ENCODE assay signal across 1 cellular context in the genomic region with DNA sequence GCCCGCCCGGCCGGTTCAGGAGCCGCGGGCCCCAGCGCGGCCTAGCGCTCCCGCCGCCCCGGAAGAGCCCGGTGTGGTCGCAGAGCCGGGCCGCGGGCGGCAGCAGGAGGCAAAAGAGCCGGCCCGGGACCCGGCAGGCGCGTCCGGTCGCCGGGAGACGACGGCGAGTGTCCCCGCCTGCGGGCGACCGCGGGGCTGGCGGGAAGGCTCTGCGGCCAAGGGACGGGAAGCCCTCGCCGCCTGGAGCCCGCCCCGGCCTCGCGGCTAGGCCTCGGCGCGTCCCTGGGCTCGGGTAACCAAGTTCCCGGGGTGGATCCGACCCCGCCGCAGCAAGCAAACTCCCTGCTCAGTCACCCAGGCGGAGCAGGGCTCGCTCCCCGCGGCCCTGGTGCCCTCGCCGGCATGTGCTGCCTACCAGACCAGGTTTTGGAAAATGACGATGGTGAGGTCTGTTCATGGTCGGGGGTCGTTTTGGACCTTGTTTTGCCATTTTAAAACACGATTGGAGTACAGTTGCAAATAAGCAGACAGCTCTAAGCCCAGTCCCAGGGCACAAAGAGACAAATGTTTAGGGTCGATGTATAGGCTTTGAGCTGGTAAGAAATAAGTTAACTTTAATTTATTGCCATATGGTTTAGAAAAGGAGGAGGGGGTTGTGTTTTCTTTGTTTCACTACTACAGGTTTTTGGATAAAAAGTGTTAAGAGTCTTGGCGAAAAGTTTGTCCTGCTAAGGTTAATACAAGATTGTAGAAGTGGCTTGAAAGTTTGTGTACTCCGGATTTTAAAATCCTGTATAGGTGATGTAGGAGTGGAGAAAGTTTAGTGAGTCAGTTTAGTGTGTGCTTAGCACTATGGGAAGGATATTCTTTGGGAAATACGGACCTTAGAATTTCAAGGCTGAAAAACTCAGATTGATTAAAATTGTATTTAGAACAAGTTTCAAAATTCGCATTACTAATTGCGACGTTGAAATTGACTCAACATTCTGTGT.
TF ChIP-seq lines count a peak whose summit lies in the region.

No MANE protein-coding gene starts in this region.

TF ChIP-seq in HepG2, 621 proteins besides CTCF, POLR2A, EP300 and RAD21 (continued from another document and continues in another):
- TF ChIP-seq ZKSCAN5 (CRISPR knock-in tag; IDR thresholded peaks at IDR 0.05), result no peak
- TF ChIP-seq GFI1 (CRISPR knock-in tag; IDR thresholded peaks at IDR 0.05; ENCODE audit: borderline replicate concordance), result no peak
- TF ChIP-seq, protein P1, sequence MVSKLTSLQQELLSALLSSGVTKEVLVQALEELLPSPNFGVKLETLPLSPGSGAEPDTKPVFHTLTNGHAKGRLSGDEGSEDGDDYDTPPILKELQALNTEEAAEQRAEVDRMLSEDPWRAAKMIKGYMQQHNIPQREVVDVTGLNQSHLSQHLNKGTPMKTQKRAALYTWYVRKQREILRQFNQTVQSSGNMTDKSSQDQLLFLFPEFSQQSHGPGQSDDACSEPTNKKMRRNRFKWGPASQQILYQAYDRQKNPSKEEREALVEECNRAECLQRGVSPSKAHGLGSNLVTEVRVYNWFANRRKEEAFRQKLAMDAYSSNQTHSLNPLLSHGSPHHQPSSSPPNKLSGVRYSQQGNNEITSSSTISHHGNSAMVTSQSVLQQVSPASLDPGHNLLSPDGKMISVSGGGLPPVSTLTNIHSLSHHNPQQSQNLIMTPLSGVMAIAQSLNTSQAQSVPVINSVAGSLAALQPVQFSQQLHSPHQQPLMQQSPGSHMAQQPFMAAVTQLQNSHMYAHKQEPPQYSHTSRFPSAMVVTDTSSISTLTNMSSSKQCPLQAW (CRISPR knock-in tag; IDR thresholded peaks at IDR 0.05), result no peak
- TF ChIP-seq ZNF44 (CRISPR knock-in tag; IDR thresholded peaks at IDR 0.05), result no peak
- TF ChIP-seq ZNF317 (CRISPR knock-in tag; IDR thresholded peaks at IDR 0.05), result no peak
- TF ChIP-seq, protein P2, sequence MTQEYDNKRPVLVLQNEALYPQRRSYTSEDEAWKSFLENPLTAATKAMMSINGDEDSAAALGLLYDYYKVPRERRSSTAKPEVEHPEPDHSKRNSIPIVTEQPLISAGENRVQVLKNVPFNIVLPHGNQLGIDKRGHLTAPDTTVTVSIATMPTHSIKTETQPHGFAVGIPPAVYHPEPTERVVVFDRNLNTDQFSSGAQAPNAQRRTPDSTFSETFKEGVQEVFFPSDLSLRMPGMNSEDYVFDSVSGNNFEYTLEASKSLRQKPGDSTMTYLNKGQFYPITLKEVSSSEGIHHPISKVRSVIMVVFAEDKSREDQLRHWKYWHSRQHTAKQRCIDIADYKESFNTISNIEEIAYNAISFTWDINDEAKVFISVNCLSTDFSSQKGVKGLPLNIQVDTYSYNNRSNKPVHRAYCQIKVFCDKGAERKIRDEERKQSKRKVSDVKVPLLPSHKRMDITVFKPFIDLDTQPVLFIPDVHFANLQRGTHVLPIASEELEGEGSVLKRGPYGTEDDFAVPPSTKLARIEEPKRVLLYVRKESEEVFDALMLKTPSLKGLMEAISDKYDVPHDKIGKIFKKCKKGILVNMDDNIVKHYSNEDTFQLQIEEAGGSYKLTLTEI (CRISPR knock-in tag; conservative IDR thresholded peaks at IDR 0.05), result no peak
- no peak for TF ChIP-seq ZNF34 (CRISPR knock-in tag; IDR thresholded peaks at IDR 0.05; ENCODE audit: borderline replicate concordance)
- TF ChIP-seq NR2F2 (IDR thresholded peaks at IDR 0.05; ENCODE audit: borderline replicate concordance, low read depth), result no peak
- TF ChIP-seq HOXD1 (CRISPR knock-in tag; IDR thresholded peaks at IDR 0.05), result peak; percentile 2; the same call in 1 of the 2 replicates
- no peak for TF ChIP-seq ZNF552 (CRISPR knock-in tag; IDR thresholded peaks at IDR 0.05; ENCODE audit: borderline replicate concordance)
- TF ChIP-seq PAWR (CRISPR knock-in tag; IDR thresholded peaks at IDR 0.05; ENCODE audit: borderline replicate concordance), result no peak
- no peak for TF ChIP-seq ZFYVE20 (CRISPR knock-in tag; IDR thresholded peaks at IDR 0.05; ENCODE audit: borderline replicate concordance, low read depth)
- no peak for TF ChIP-seq SNRNP70 (IDR thresholded peaks at IDR 0.05; ENCODE audit: low read depth, low read length)
- TF ChIP-seq CAMTA2 (CRISPR knock-in tag; IDR thresholded peaks at IDR 0.05; ENCODE audit: borderline replicate concordance), result no peak
- no peak for TF ChIP-seq HDAC2 (CRISPR knock-in tag; IDR thresholded peaks at IDR 0.05)
- TF ChIP-seq, protein P3, sequence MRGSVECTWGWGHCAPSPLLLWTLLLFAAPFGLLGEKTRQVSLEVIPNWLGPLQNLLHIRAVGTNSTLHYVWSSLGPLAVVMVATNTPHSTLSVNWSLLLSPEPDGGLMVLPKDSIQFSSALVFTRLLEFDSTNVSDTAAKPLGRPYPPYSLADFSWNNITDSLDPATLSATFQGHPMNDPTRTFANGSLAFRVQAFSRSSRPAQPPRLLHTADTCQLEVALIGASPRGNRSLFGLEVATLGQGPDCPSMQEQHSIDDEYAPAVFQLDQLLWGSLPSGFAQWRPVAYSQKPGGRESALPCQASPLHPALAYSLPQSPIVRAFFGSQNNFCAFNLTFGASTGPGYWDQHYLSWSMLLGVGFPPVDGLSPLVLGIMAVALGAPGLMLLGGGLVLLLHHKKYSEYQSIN (CRISPR knock-in tag; IDR thresholded peaks at IDR 0.05; ENCODE audit: borderline replicate concordance), result no peak
- TF ChIP-seq ZNF672 (CRISPR knock-in tag; IDR thresholded peaks at IDR 0.05), result no peak
- TF ChIP-seq, protein P4, sequence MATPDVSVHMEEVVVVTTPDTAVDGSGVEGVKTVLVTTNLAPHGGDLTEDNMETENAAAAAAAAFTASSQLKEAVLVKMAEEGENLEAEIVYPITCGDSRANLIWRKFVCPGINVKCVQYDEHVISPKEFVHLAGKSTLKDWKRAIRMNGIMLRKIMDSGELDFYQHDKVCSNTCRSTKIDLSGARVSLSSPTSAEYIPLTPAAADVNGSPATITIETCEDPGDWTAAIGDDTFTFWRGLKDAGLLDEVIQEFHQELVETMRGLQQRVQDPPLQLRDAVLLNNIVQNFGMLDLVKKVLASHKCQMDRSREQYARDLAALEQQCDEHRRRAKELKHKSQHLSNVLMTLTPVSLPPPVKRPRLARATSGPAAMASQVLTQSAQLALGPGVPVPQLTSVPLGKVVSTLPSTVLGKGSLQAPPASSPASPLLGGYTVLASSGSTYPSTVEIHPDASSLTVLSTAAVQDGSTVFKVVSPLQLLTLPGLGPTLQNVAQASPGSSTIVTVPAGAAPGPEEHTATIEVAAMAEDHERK (CRISPR knock-in tag; IDR thresholded peaks at IDR 0.05; ENCODE audit: low read depth), result no peak
- no peak for TF ChIP-seq TEAD2 (CRISPR knock-in tag; IDR thresholded peaks at IDR 0.05)
- no peak for TF ChIP-seq DNMT1 (CRISPR knock-in tag; IDR thresholded peaks at IDR 0.05)
- TF ChIP-seq TBP (CRISPR knock-in tag; IDR thresholded peaks at IDR 0.05), result no peak
- TF ChIP-seq, protein P5, sequence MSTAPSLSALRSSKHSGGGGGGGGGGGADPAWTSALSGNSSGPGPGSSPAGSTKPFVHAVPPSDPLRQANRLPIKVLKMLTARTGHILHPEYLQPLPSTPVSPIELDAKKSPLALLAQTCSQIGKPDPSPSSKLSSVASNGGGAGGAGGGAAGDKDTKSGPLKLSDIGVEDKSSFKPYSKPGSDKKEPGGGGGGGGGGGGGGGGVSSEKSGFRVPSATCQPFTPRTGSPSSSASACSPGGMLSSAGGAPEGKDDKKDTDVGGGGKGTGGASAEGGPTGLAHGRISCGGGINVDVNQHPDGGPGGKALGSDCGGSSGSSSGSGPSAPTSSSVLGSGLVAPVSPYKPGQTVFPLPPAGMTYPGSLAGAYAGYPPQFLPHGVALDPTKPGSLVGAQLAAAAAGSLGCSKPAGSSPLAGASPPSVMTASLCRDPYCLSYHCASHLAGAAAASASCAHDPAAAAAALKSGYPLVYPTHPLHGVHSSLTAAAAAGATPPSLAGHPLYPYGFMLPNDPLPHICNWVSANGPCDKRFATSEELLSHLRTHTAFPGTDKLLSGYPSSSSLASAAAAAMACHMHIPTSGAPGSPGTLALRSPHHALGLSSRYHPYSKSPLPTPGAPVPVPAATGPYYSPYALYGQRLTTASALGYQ (CRISPR knock-in tag; IDR thresholded peaks at IDR 0.05), result no peak
- TF ChIP-seq ZSCAN25 (CRISPR knock-in tag; IDR thresholded peaks at IDR 0.05), result 0 out of 2 replicates have a peak, but pooled peaks have one; percentile 44
- TF ChIP-seq, protein P6, sequence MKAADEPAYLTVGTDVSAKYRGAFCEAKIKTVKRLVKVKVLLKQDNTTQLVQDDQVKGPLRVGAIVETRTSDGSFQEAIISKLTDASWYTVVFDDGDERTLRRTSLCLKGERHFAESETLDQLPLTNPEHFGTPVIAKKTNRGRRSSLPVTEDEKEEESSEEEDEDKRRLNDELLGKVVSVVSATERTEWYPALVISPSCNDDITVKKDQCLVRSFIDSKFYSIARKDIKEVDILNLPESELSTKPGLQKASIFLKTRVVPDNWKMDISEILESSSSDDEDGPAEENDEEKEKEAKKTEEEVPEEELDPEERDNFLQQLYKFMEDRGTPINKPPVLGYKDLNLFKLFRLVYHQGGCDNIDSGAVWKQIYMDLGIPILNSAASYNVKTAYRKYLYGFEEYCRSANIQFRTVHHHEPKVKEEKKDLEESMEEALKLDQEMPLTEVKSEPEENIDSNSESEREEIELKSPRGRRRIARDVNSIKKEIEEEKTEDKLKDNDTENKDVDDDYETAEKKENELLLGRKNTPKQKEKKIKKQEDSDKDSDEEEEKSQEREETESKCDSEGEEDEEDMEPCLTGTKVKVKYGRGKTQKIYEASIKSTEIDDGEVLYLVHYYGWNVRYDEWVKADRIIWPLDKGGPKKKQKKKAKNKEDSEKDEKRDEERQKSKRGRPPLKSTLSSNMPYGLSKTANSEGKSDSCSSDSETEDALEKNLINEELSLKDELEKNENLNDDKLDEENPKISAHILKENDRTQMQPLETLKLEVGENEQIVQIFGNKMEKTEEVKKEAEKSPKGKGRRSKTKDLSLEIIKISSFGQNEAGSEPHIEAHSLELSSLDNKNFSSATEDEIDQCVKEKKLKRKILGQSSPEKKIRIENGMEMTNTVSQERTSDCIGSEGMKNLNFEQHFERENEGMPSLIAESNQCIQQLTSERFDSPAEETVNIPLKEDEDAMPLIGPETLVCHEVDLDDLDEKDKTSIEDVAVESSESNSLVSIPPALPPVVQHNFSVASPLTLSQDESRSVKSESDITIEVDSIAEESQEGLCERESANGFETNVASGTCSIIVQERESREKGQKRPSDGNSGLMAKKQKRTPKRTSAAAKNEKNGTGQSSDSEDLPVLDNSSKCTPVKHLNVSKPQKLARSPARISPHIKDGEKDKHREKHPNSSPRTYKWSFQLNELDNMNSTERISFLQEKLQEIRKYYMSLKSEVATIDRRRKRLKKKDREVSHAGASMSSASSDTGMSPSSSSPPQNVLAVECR (CRISPR knock-in tag; IDR thresholded peaks at IDR 0.05; ENCODE audit: borderline replicate concordance), result peak; percentile 68
- peak; percentile 35; the same call in 1 of the 2 replicates for TF ChIP-seq GLI4 (CRISPR knock-in tag; IDR thresholded peaks at IDR 0.05; ENCODE audit: borderline replicate concordance)
- TF ChIP-seq NKX3-1 (CRISPR knock-in tag; IDR thresholded peaks at IDR 0.05), result peak; percentile 39; the same call in 1 of the 2 replicates
- TF ChIP-seq KLF11 (CRISPR knock-in tag; IDR thresholded peaks at IDR 0.05), result no peak
- no peak for TF ChIP-seq PCBP2 (optimal IDR thresholded peaks at IDR 0.05; ENCODE audit: low read depth, low read length, poor library complexity, severe bottlenecking)
- TF ChIP-seq HOXA7 (CRISPR knock-in tag; IDR thresholded peaks at IDR 0.05), result no peak
- peak; percentile 97 for TF ChIP-seq ZFY (CRISPR knock-in tag; IDR thresholded peaks at IDR 0.05)
- TF ChIP-seq MEIS2 (CRISPR knock-in tag; IDR thresholded peaks at IDR 0.05), result no peak; the same call in none of the 2 replicates
- TF ChIP-seq ZNF326 (CRISPR knock-in tag; IDR thresholded peaks at IDR 0.05; ENCODE audit: borderline replicate concordance), result no peak
- TF ChIP-seq RXRA (CRISPR knock-in tag; IDR thresholded peaks at IDR 0.05), result no peak
- TF ChIP-seq ZFP36L2 (CRISPR knock-in tag; IDR thresholded peaks at IDR 0.05), result no peak
- TF ChIP-seq KLF12 (CRISPR knock-in tag; IDR thresholded peaks at IDR 0.05; ENCODE audit: borderline replicate concordance), result no peak
- no peak for TF ChIP-seq ZNF788 (CRISPR knock-in tag; IDR thresholded peaks at IDR 0.05; ENCODE audit: borderline replicate concordance)
- TF ChIP-seq, protein P7, sequence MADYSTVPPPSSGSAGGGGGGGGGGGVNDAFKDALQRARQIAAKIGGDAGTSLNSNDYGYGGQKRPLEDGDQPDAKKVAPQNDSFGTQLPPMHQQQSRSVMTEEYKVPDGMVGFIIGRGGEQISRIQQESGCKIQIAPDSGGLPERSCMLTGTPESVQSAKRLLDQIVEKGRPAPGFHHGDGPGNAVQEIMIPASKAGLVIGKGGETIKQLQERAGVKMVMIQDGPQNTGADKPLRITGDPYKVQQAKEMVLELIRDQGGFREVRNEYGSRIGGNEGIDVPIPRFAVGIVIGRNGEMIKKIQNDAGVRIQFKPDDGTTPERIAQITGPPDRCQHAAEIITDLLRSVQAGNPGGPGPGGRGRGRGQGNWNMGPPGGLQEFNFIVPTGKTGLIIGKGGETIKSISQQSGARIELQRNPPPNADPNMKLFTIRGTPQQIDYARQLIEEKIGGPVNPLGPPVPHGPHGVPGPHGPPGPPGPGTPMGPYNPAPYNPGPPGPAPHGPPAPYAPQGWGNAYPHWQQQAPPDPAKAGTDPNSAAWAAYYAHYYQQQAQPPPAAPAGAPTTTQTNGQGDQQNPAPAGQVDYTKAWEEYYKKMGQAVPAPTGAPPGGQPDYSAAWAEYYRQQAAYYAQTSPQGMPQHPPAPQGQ (CRISPR knock-in tag; IDR thresholded peaks at IDR 0.05; ENCODE audit: borderline replicate concordance), result no peak
- peak; percentile 65 for TF ChIP-seq ZNF274 (CRISPR knock-in tag; IDR thresholded peaks at IDR 0.05)
- TF ChIP-seq, protein P8, sequence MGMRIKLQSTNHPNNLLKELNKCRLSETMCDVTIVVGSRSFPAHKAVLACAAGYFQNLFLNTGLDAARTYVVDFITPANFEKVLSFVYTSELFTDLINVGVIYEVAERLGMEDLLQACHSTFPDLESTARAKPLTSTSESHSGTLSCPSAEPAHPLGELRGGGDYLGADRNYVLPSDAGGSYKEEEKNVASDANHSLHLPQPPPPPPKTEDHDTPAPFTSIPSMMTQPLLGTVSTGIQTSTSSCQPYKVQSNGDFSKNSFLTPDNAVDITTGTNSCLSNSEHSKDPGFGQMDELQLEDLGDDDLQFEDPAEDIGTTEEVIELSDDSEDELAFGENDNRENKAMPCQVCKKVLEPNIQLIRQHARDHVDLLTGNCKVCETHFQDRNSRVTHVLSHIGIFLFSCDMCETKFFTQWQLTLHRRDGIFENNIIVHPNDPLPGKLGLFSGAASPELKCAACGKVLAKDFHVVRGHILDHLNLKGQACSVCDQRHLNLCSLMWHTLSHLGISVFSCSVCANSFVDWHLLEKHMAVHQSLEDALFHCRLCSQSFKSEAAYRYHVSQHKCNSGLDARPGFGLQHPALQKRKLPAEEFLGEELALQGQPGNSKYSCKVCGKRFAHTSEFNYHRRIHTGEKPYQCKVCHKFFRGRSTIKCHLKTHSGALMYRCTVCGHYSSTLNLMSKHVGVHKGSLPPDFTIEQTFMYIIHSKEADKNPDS (CRISPR knock-in tag; IDR thresholded peaks at IDR 0.05), result no peak
